15 cellular contexts compared by ENCODE assay signal in the genomic region with DNA sequence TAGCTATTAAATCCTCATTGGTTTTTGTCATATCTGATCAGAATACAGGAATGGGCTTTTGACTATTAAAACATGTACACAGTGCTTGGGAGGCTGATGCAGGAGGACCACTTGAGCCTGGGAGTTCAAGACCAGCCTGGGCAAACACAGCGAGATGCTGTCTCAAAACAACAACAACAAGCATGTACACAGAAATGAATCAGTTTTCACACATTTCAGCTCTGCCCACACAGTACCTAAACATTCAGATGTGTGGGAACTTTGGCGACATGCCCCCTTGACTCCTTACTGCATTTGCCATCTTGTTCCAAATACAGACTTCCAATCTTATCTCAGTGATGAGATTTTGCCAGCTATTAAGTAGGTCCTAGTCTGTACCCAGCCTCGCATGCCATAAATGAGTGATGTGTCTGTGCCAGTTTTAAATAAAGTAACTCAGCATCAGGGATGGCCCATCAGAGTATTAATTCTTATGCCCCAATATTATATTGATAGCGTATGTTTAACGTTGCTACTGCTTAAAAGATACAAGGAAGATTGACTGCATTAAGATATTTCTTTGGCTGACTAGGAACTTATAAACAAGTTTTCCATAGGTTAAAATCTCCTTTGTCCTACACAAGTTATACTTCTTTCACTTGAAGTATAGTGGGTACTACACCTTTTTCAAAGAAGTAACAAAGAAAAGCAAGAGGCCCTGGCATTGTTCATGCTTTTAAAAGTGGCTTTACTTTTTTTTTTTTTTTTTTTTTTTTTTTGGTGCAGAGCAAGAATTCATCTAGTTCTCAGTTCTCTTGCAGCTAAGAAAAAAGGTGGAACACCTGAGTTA.
DNase-seq lines count a peak whose midpoint lies in the region; ATAC-seq and TF ChIP-seq lines count a peak whose summit lies in the region.
"Had no signal": no experiment of that assay in that cellular context is flagged by ENCODE, and none has a peak within 500 bp of the region (broad histone marks: within the 10 kb centered on the region; RNA-seq: fewer than 3 reads in every experiment).

No MANE protein-coding gene starts in this region.

- H3K27me3 ChIP-seq in heart left ventricle: no peaks in the 10 kb centered on the region
- H3K27me3 ChIP-seq: body of pancreas, thyroid gland had no signal

- intact Hi-C loops in activated T-helper 1 cell treated with anti-CD3 and anti-CD28 coated beads, Interleukin-12 subunit alpha, Interleukin-12 subunit beta, Interleukin-2, Interleukin-4 antibody, amounts not matched to agents 30 ng/mL and 10 ng/mL and 1 ng/mL, durations not matched to agents 14 hours and 24 hours and 36 hours (cut with micrococcal nuclease): loop anchor here (2.0 kb wide), 1 partner anchor 26 kb away; no protein-coding TSS in a partner anchor
- intact Hi-C loops in heart left ventricle (cut with DNase I): loop anchor here in 9 of 10 donors (5.0 to 10.0 kb wide), 13 partner anchors 40 to 468 kb away; no protein-coding TSS in a partner anchor
- intact Hi-C loops in MCF 10A (cut with micrococcal nuclease): no loop called here

- H3K4me3 Mint-ChIP-seq in activated T-cell treated with anti-CD3 and anti-CD28 coated beads, Interleukin-2, amount 50 U/mL, for 72 hours: peak overlapping the region in 1 of 2 donors; percentile 24
- no peak overlapping the region for H3K4me3 Mint-ChIP-seq in activated T-helper 1 cell treated with anti-CD3 and anti-CD28 coated beads, Interleukin-12 subunit alpha, Interleukin-12 subunit beta, Interleukin-2, Interleukin-4 antibody, amounts not matched to agents 30 ng/mL and 10 ng/mL and 1 ng/mL, durations not matched to agents 14 hours and 24 hours and 36 hours
- peak overlapping the region; percentile 10 to 39 for H3K4me3 Mint-ChIP-seq in stimulated activated naive B cell treated with anti-CD40 and anti-IgM and Interleukin-4, amounts not matched to agents 10 μg/mL and 1 μg/mL and 100 μg/mL, for 72 hours
- H3K4me3 Mint-ChIP-seq in MCF 10A (ENCODE audit: unreplicated experiment): no peak overlapping the region

- no peak for DNase-seq in activated T-cell treated with anti-CD3 and anti-CD28 coated beads, Interleukin-2, amount 50 U/mL, for 72 hours
- no peak for DNase-seq in activated T-cell treated with anti-CD3 and anti-CD28 coated beads, Interleukin-2, amount 50 U/mL, for 1 hour
- DNase-seq in activated T-helper 1 cell treated with anti-CD3 and anti-CD28 coated beads, Interleukin-12 subunit alpha, Interleukin-12 subunit beta, Interleukin-2, Interleukin-4 antibody, amounts not matched to agents 30 ng/mL and 10 ng/mL and 1 ng/mL, durations not matched to agents 14 hours and 24 hours and 36 hours (ENCODE audit: low spot score): no peak
- DNase-seq in heart left ventricle: no peak
- DNase-seq in stimulated activated naive B cell treated with anti-CD40 and anti-IgM and Interleukin-4, amounts not matched to agents 10 μg/mL and 1 μg/mL and 100 μg/mL, for 72 hours: no peak
- DNase-seq in MCF 10A (ENCODE audit: unreplicated experiment): no peak
- no peak for DNase-seq in OCI-M1 (lab: John Stamatoyannopoulos, UW)
- DNase-seq: COR-L47; effector memory CD4-positive, alpha-beta T cell; GDM1; NCI-H187 treated with DMSO at 0.1 percent for 48 hours; NCI-H510A treated with DMSO at 0.1 percent for 48 hours; thyroid gland had no signal

- ATAC-seq in activated T-cell treated with anti-CD3 and anti-CD28 coated beads, Interleukin-2, amount 50 U/mL, for 72 hours (replicated peaks in 1 of 2): peak; percentile 31 to 59
- ATAC-seq in heart left ventricle (peak; percentile 40 to 65 (median 64)), HG03135 (IDR thresholded peaks at IDR 0.05; ENCODE audit: unreplicated experiment) (no peak)
- no peak for ATAC-seq in stimulated activated naive B cell treated with anti-CD40 and anti-IgM and Interleukin-4, amounts not matched to agents 10 μg/mL and 1 μg/mL and 100 μg/mL, for 72 hours (replicated peaks)

- no peak for TF ChIP-seq CTCF in heart left ventricle (IDR thresholded peaks at IDR 0.05)
- no peak for TF ChIP-seq CTCF in MCF 10A (IDR thresholded peaks at IDR 0.05; ENCODE audit: unreplicated experiment)

- H3K27ac Mint-ChIP-seq in activated T-cell treated with anti-CD3 and anti-CD28 coated beads, Interleukin-2, amount 50 U/mL, for 72 hours: peak overlapping the region; percentile 86
- H3K27ac Mint-ChIP-seq in activated T-helper 1 cell treated with anti-CD3 and anti-CD28 coated beads, Interleukin-12 subunit alpha, Interleukin-12 subunit beta, Interleukin-2, Interleukin-4 antibody, amounts not matched to agents 30 ng/mL and 10 ng/mL and 1 ng/mL, durations not matched to agents 14 hours and 24 hours and 36 hours: peak overlapping the region; percentile 74
- peak overlapping the region; percentile 91 for H3K27ac Mint-ChIP-seq in stimulated activated naive B cell treated with anti-CD40 and anti-IgM and Interleukin-4, amounts not matched to agents 10 μg/mL and 1 μg/mL and 100 μg/mL, for 72 hours
- H3K27ac Mint-ChIP-seq in MCF 10A (ENCODE audit: low read depth, unreplicated experiment): no peak overlapping the region

- no TSS peak for BruUV-seq in MCF 10A (replicated peaks; lab: Mats Ljungman, UMichigan)

- no peaks in the 10 kb centered on the region for H3K9me3 Mint-ChIP-seq in activated T-cell treated with anti-CD3 and anti-CD28 coated beads, Interleukin-2, amount 50 U/mL, for 72 hours
- H3K9me3 Mint-ChIP-seq in activated T-helper 1 cell treated with anti-CD3 and anti-CD28 coated beads, Interleukin-12 subunit alpha, Interleukin-12 subunit beta, Interleukin-2, Interleukin-4 antibody, amounts not matched to agents 30 ng/mL and 10 ng/mL and 1 ng/mL, durations not matched to agents 14 hours and 24 hours and 36 hours: no peaks in the 10 kb centered on the region
- H3K9me3 Mint-ChIP-seq in stimulated activated naive B cell treated with anti-CD40 and anti-IgM and Interleukin-4, amounts not matched to agents 10 μg/mL and 1 μg/mL and 100 μg/mL, for 72 hours: no peaks in the 10 kb centered on the region
- no peaks in the 10 kb centered on the region for H3K9me3 Mint-ChIP-seq in MCF 10A (ENCODE audit: unreplicated experiment)

- H3K4me1 ChIP-seq in heart left ventricle: peaks cover 0 to 79% (median 28%) of the 10 kb centered on the region in 12 donors

- H3K36me3 ChIP-seq in heart left ventricle: peaks cover 0 to 94% (median 42%) of the 10 kb centered on the region in 9 donors
- H3K36me3 ChIP-seq: thyroid gland had no signal

- CTCF ChIA-PET in MCF 10A (lab: Yijun Ruan, JAX): interaction anchor here (0.9 kb wide), 1 partner anchor 8 kb away, joined by 4 read pairs; no protein-coding TSS in a partner anchor

- H3K27ac ChIP-seq in heart left ventricle: peak overlapping the region; percentile 28 to 83 (median 64)
- H3K27ac ChIP-seq: thyroid gland had no signal

- H3K9me3 ChIP-seq in heart left ventricle: no peaks in the 10 kb centered on the region
- H3K9me3 ChIP-seq: body of pancreas, thyroid gland had no signal

- H3K27me3 Mint-ChIP-seq in activated T-cell treated with anti-CD3 and anti-CD28 coated beads, Interleukin-2, amount 50 U/mL, for 72 hours (ENCODE audit: low read depth): no peaks in the 10 kb centered on the region
- no peaks in the 10 kb centered on the region for H3K27me3 Mint-ChIP-seq in activated T-helper 1 cell treated with anti-CD3 and anti-CD28 coated beads, Interleukin-12 subunit alpha, Interleukin-12 subunit beta, Interleukin-2, Interleukin-4 antibody, amounts not matched to agents 30 ng/mL and 10 ng/mL and 1 ng/mL, durations not matched to agents 14 hours and 24 hours and 36 hours (ENCODE audit: insufficient read depth)
- H3K27me3 Mint-ChIP-seq in stimulated activated naive B cell treated with anti-CD40 and anti-IgM and Interleukin-4, amounts not matched to agents 10 μg/mL and 1 μg/mL and 100 μg/mL, for 72 hours: no peaks in the 10 kb centered on the region
- H3K27me3 Mint-ChIP-seq in MCF 10A (ENCODE audit: insufficient read depth, unreplicated experiment): peaks cover 14% of the 10 kb centered on the region

- POLR2A ChIA-PET in MCF 10A (lab: Yijun Ruan, JAX): no interaction called here

- 49 to 64% (median 56%) methylated on average over 5 of the region's 5 CpGs for WGBS in heart left ventricle, 4 donors

- TF ChIP-seq POLR2A in heart left ventricle (IDR thresholded peaks at IDR 0.05): no peak

- H3K4me1 Mint-ChIP-seq in activated T-cell treated with anti-CD3 and anti-CD28 coated beads, Interleukin-2, amount 50 U/mL, for 72 hours (ENCODE audit: low read depth): peaks cover 93% of the 10 kb centered on the region
- peaks cover 71% of the 10 kb centered on the region for H3K4me1 Mint-ChIP-seq in activated T-helper 1 cell treated with anti-CD3 and anti-CD28 coated beads, Interleukin-12 subunit alpha, Interleukin-12 subunit beta, Interleukin-2, Interleukin-4 antibody, amounts not matched to agents 30 ng/mL and 10 ng/mL and 1 ng/mL, durations not matched to agents 14 hours and 24 hours and 36 hours (ENCODE audit: low read depth)
- peaks cover 60 to 96% of the 10 kb centered on the region in 2 donors for H3K4me1 Mint-ChIP-seq in stimulated activated naive B cell treated with anti-CD40 and anti-IgM and Interleukin-4, amounts not matched to agents 10 μg/mL and 1 μg/mL and 100 μg/mL, for 72 hours
- H3K4me1 Mint-ChIP-seq in MCF 10A (ENCODE audit: insufficient read depth, unreplicated experiment): no peaks in the 10 kb centered on the region

- no peak overlapping the region for H3K4me3 ChIP-seq in heart left ventricle
- H3K4me3 ChIP-seq: body of pancreas, thyroid gland had no signal

- peaks cover 9 to 35% of the 10 kb centered on the region in 2 donors for H3K36me3 Mint-ChIP-seq in activated T-cell treated with anti-CD3 and anti-CD28 coated beads, Interleukin-2, amount 50 U/mL, for 72 hours (ENCODE audit: insufficient read depth in 2 of 2)
- H3K36me3 Mint-ChIP-seq in activated T-helper 1 cell treated with anti-CD3 and anti-CD28 coated beads, Interleukin-12 subunit alpha, Interleukin-12 subunit beta, Interleukin-2, Interleukin-4 antibody, amounts not matched to agents 30 ng/mL and 10 ng/mL and 1 ng/mL, durations not matched to agents 14 hours and 24 hours and 36 hours (ENCODE audit: low read depth): peaks cover 66% of the 10 kb centered on the region
- peaks cover 56 to 87% of the 10 kb centered on the region in 2 donors for H3K36me3 Mint-ChIP-seq in stimulated activated naive B cell treated with anti-CD40 and anti-IgM and Interleukin-4, amounts not matched to agents 10 μg/mL and 1 μg/mL and 100 μg/mL, for 72 hours
- no peaks in the 10 kb centered on the region for H3K36me3 Mint-ChIP-seq in MCF 10A (ENCODE audit: insufficient read depth, unreplicated experiment)

Comparison
In these comparisons a context has a peak if more than half of its experiments do, and no peak if none do; other contexts are left out.
1. ATAC-seq: peak in activated T-cell treated with anti-CD3 and anti-CD28 coated beads, Interleukin-2, amount 50 U/mL, for 72 hours (2 of 2) and heart left ventricle (4 of 4); none in stimulated activated naive B cell treated with anti-CD40 and anti-IgM and Interleukin-4, amounts not matched to agents 10 μg/mL and 1 μg/mL and 100 μg/mL, for 72 hours (0 of 2) and HG03135 (single experiment).
2. H3K4me3 Mint-ChIP-seq: peak in stimulated activated naive B cell treated with anti-CD40 and anti-IgM and Interleukin-4, amounts not matched to agents 10 μg/mL and 1 μg/mL and 100 μg/mL, for 72 hours (2 of 2); none in activated T-helper 1 cell treated with anti-CD3 and anti-CD28 coated beads, Interleukin-12 subunit alpha, Interleukin-12 subunit beta, Interleukin-2, Interleukin-4 antibody, amounts not matched to agents 30 ng/mL and 10 ng/mL and 1 ng/mL, durations not matched to agents 14 hours and 24 hours and 36 hours (single experiment) and MCF 10A (single experiment).